ENCODE assay signal across 11 cellular contexts in genomic region chr9:567128-567745, GRCh38.
DNase-seq lines count a peak whose midpoint lies in the region; ATAC-seq and TF ChIP-seq lines count a peak whose summit lies in the region.
"Had no signal": no experiment of that assay in that cellular context is flagged by ENCODE, and none has a peak within 500 bp of the region (broad histone marks: within the 10 kb centered on the region; RNA-seq: fewer than 3 reads in every experiment).

No MANE protein-coding gene starts in this region.

- H3K4me1 ChIP-seq in hepatocyte (ENCODE audit: insufficient read depth) = peaks cover 16% of the 10 kb centered on the region

- peak overlapping the region; percentile 39 for H3K4me2 ChIP-seq in hepatocyte

- no peak for TF ChIP-seq CTCF in hepatocyte (IDR thresholded peaks at IDR 0.05; ENCODE audit: poor library complexity)

- no peaks in the 10 kb centered on the region for H3K9me3 Mint-ChIP-seq in activated CD4-positive, alpha-beta T cell treated with anti-CD3 and anti-CD28 coated beads, Interleukin-2, amount 10 ng/mL, durations not matched to agents 7 days and 5 days

- H3K4me1 Mint-ChIP-seq in activated CD4-positive, alpha-beta T cell treated with anti-CD3 and anti-CD28 coated beads, Interleukin-2, amount 10 ng/mL, durations not matched to agents 7 days and 5 days = no peaks in the 10 kb centered on the region

- WGBS in hepatocyte (ENCODE audit: low lambda C conversion rate, missing lambda C conversion rate) = 94% methylated on average over 4 of the region's 4 CpGs

- H3K36me3 Mint-ChIP-seq in activated CD4-positive, alpha-beta T cell treated with anti-CD3 and anti-CD28 coated beads, Interleukin-2, amount 10 ng/mL, durations not matched to agents 7 days and 5 days (ENCODE audit: low read depth) = no peaks in the 10 kb centered on the region

- no peak overlapping the region for H2AFZ ChIP-seq in hepatocyte

- H3K4me3 ChIP-seq in hepatocyte = no peak overlapping the region
- H3K4me3 ChIP-seq: pancreas had no signal

- H3K9me3 ChIP-seq in hepatocyte (ENCODE audit: low read depth) = no peaks in the 10 kb centered on the region
- H3K9me3 ChIP-seq: pancreas had no signal

- no peak overlapping the region for H3K27ac ChIP-seq in hepatocyte

- H3K79me2 ChIP-seq in hepatocyte = no peaks in the 10 kb centered on the region

- POLR2A ChIA-PET in activated CD4-positive, alpha-beta T cell treated with anti-CD3 and anti-CD28 coated beads, Interleukin-2, amount 10 ng/mL, durations not matched to agents 7 days and 5 days (lab: Charles Lee) = no interaction called here

- H3K4me3 Mint-ChIP-seq in activated CD4-positive, alpha-beta T cell treated with anti-CD3 and anti-CD28 coated beads, Interleukin-2, amount 10 ng/mL, durations not matched to agents 7 days and 5 days = no peak overlapping the region

- H4K20me1 ChIP-seq in hepatocyte (ENCODE audit: insufficient read depth, poor library complexity, severe bottlenecking) = no peaks in the 10 kb centered on the region

- peaks cover 2% of the 10 kb centered on the region for H3K27me3 Mint-ChIP-seq in activated CD4-positive, alpha-beta T cell treated with anti-CD3 and anti-CD28 coated beads, Interleukin-2, amount 10 ng/mL, durations not matched to agents 7 days and 5 days

- peak; percentile 95 for ATAC-seq in GM18858 (IDR thresholded peaks at IDR 0.05; ENCODE audit: unreplicated experiment)
- ATAC-seq in GM21619 (IDR thresholded peaks at IDR 0.05; ENCODE audit: unreplicated experiment) = peak; percentile 96
- ATAC-seq in HG03432 (IDR thresholded peaks at IDR 0.05; ENCODE audit: unreplicated experiment) = peak; percentile 97
- ATAC-seq in HG03280 (IDR thresholded peaks at IDR 0.05; ENCODE audit: unreplicated experiment) = no peak

- H3K27me3 ChIP-seq in hepatocyte = no peaks in the 10 kb centered on the region
- H3K27me3 ChIP-seq: pancreas had no signal

- DNase-seq in hepatocyte (ENCODE audit: low spot score) = no peak
- DNase-seq in activated CD4-positive, alpha-beta T cell treated with anti-CD3 and anti-CD28 coated beads, Interleukin-2, amount 10 ng/mL, durations not matched to agents 7 days and 5 days = no peak
- DNase-seq in AG08395 (ENCODE audit: low spot score) = no peak
- DNase-seq in activated CD4-positive, CD25-positive, alpha-beta regulatory T cell (lab: John Stamatoyannopoulos, UW) = no peak
- DNase-seq: activated naive CD4-positive, alpha-beta T cell treated with Interleukin-2 at 50 U/mL for 16 hours; DMS153; pancreas had no signal

- H3K36me3 ChIP-seq in hepatocyte (replicated peaks; ENCODE audit: insufficient read depth, low read depth) = no peaks in the 10 kb centered on the region
- H3K36me3 ChIP-seq: pancreas had no signal

- H3K27ac Mint-ChIP-seq in activated CD4-positive, alpha-beta T cell treated with anti-CD3 and anti-CD28 coated beads, Interleukin-2, amount 10 ng/mL, durations not matched to agents 7 days and 5 days = no peak overlapping the region

- CTCF ChIA-PET in activated CD4-positive, alpha-beta T cell treated with anti-CD3 and anti-CD28 coated beads, Interleukin-2, amount 10 ng/mL, durations not matched to agents 7 days and 5 days (lab: Charles Lee) = interaction anchor here (1.0 kb wide), 1 partner anchor 50 kb away, joined by 3 read pairs; no protein-coding TSS in a partner anchor

- no peaks in the 10 kb centered on the region for H3K9me2 ChIP-seq in hepatocyte (replicated peaks; ENCODE audit: insufficient read depth)
